Comparison of ENCODE assay signal across 15 cellular contexts in genomic region chr6:86331265-86331840, GRCh38.
"Had no signal": no experiment of that assay in that cellular context is flagged by ENCODE, and none has a peak within 500 bp of the region (broad histone marks: within the 10 kb centered on the region; RNA-seq: fewer than 3 reads in every experiment).

No MANE protein-coding gene starts in this region.

- DNase-seq: activated CD4-positive, alpha-beta T cell treated with anti-CD3 and anti-CD28 coated beads, Interleukin-2, amount 10 ng/mL, durations not matched to agents 7 days and 5 days; activated CD4-positive, CD25-positive, alpha-beta regulatory T cell; activated CD8-positive, alpha-beta memory T cell treated with anti-CD3 and anti-CD28 coated beads for 24 hours; activated gamma-delta T cell; hippocampal formation; left cardiac atrium; midbrain; occipital lobe; retina; transverse colon had no signal

- H3K36me3 ChIP-seq: transverse colon, vagina had no signal

- H3K27ac ChIP-seq: transverse colon, vagina had no signal

- H3K9me3 Mint-ChIP-seq: stimulated activated naive CD8-positive, alpha-beta T cell treated with anti-CD3 and anti-CD28 coated beads, Interleukin-15, Interleukin-2, amounts not matched to agents 100 ng/mL and 50 ng/mL, for 24 hours had no signal

- H3K27me3 ChIP-seq: dorsolateral prefrontal cortex, transverse colon, vagina had no signal

- H3K36me3 Mint-ChIP-seq: activated naive CD8-positive, alpha-beta T cell had no signal

- H3K27me3 Mint-ChIP-seq: activated CD4-positive, alpha-beta T cell treated with anti-CD3 and anti-CD28 coated beads, Interleukin-2, amount 10 ng/mL, durations not matched to agents 7 days and 5 days; activated naive CD8-positive, alpha-beta T cell; stimulated activated naive CD8-positive, alpha-beta T cell treated with anti-CD3 and anti-CD28 coated beads, Interleukin-15, Interleukin-2, amounts not matched to agents 100 ng/mL and 50 ng/mL, for 24 hours had no signal

- H3K9me3 ChIP-seq: transverse colon, vagina had no signal

- H3K27ac Mint-ChIP-seq: activated CD4-positive, alpha-beta T cell treated with anti-CD3 and anti-CD28 coated beads, Interleukin-2, amount 10 ng/mL, durations not matched to agents 7 days and 5 days; activated naive CD8-positive, alpha-beta T cell; stimulated activated naive CD8-positive, alpha-beta T cell treated with anti-CD3 and anti-CD28 coated beads, Interleukin-15, Interleukin-2, amounts not matched to agents 100 ng/mL and 50 ng/mL, for 24 hours; T-helper 2 cell treated with Interferon-gamma antibody and Interleukin-4, amounts not matched to agents 5 μg/mL and 100 μg/mL, for 36 hours had no signal

- H3K4me3 Mint-ChIP-seq: activated CD4-positive, alpha-beta T cell treated with anti-CD3 and anti-CD28 coated beads, Interleukin-2, amount 10 ng/mL, durations not matched to agents 7 days and 5 days; activated naive CD8-positive, alpha-beta T cell; stimulated activated naive CD8-positive, alpha-beta T cell treated with anti-CD3 and anti-CD28 coated beads, Interleukin-15, Interleukin-2, amounts not matched to agents 100 ng/mL and 50 ng/mL, for 24 hours; T-helper 2 cell treated with Interferon-gamma antibody and Interleukin-4, amounts not matched to agents 5 μg/mL and 100 μg/mL, for 36 hours had no signal

- H3K4me1 Mint-ChIP-seq: activated CD4-positive, alpha-beta T cell treated with anti-CD3 and anti-CD28 coated beads, Interleukin-2, amount 10 ng/mL, durations not matched to agents 7 days and 5 days had no signal

- H3K4me1 ChIP-seq: transverse colon, vagina had no signal

- H3K4me3 ChIP-seq: dorsolateral prefrontal cortex, transverse colon, vagina had no signal
